Comparison of ENCODE assay signal across 10 cellular contexts in the genomic region with DNA sequence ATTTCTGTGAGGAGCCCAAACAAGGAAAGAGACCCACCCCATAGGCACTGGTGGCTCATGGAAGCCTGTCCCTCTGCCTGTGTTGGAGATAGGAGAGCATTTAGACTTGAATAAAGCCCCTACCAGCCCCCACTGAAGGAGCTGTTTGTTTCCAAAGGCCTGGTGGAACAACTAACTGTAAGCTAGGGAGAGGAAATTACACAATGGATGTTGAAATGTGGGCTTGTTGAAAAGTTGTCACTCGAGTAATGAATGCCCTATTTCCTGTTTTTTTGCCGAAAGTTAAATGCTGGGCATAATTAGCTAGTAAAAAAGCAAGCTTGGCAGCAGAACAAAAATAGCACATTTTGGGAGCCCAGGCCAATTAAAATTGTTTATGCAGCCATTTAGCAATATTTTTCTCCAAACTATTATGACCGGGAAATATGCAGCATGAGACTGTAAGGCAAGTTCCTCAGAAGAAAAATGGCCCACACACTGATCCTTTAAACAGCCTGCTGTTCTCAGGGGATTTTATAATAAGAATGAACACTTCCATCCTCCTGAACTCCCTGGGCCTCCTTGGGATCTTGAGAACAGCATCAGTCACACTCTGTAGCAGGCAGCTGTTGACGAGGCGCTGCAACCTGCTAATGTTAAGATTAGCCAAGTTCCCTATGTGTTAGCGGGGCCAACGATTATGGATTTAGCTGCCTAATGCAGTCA. TPM values are rescaled to one million over a fixed set of nuclear protein-coding genes. Genes with fewer than 3 reads are reported as not detected.
DNase-seq lines count a peak whose midpoint lies in the region; ATAC-seq and TF ChIP-seq lines count a peak whose summit lies in the region.
"Had no signal": no experiment of that assay in that cellular context is flagged by ENCODE, and none has a peak within 500 bp of the region (broad histone marks: within the 10 kb centered on the region; RNA-seq: fewer than 3 reads in every experiment).

No MANE protein-coding gene starts in this region.

- H3K4me3 Mint-ChIP-seq in endothelial cell (ENCODE audit: unreplicated experiment) = no peak overlapping the region
- H3K4me3 Mint-ChIP-seq in natural killer cell treated with Interleukin-12 subunit alpha and Interleukin-12 subunit beta and Interleukin-15 and Interleukin-18, amount 100 ng/mL, for 72 hours = peak overlapping the region; percentile 23
- no peak overlapping the region for H3K4me3 Mint-ChIP-seq in CD8-positive, alpha-beta T cell
- H3K4me3 Mint-ChIP-seq: memory B cell had no signal

- DNase-seq in AML-193 (lab: John Stamatoyannopoulos, UW) = peak; percentile 96
- DNase-seq in NCI-H82 (lab: John Stamatoyannopoulos, UW) = peak; percentile 92
- no peak for DNase-seq in endothelial cell (ENCODE audit: low spot score)
- no peak for DNase-seq in natural killer cell treated with Interleukin-12 subunit alpha and Interleukin-12 subunit beta and Interleukin-15 and Interleukin-18, amount 100 ng/mL, for 72 hours (ENCODE audit: low spot score)
- DNase-seq in CD8-positive, alpha-beta T cell = no peak
- no peak for DNase-seq in activated T-cell treated with anti-CD3 and anti-CD28 coated beads, Interleukin-2, amount 50 U/mL, for 1 hour
- no peak for DNase-seq in H4 (ENCODE audit: low spot score)

- H3K9me3 ChIP-seq in CD8-positive, alpha-beta T cell (ENCODE audit: low read length) = peaks cover 3% of the 10 kb centered on the region

- POLR2A ChIA-PET in CD8-positive, alpha-beta T cell (lab: Charles Lee) = interaction anchor here (0.8 kb wide), 1 partner anchor 12 kb away, joined by 3 read pairs; no protein-coding TSS in a partner anchor

- H3K4me3 ChIP-seq in CD8-positive, alpha-beta T cell (ENCODE audit: low read depth, low read length) = no peak overlapping the region

- peak overlapping the region; percentile 98 for H3K27ac Mint-ChIP-seq in endothelial cell (ENCODE audit: unreplicated experiment)
- H3K27ac Mint-ChIP-seq in natural killer cell treated with Interleukin-12 subunit alpha and Interleukin-12 subunit beta and Interleukin-15 and Interleukin-18, amount 100 ng/mL, for 72 hours = peak overlapping the region; percentile 57 to 62
- H3K27ac Mint-ChIP-seq in CD8-positive, alpha-beta T cell = no peak overlapping the region
- H3K27ac Mint-ChIP-seq: memory B cell had no signal

- H3K9me3 Mint-ChIP-seq in endothelial cell (ENCODE audit: unreplicated experiment) = no peaks in the 10 kb centered on the region
- peaks cover 12% of the 10 kb centered on the region for H3K9me3 Mint-ChIP-seq in natural killer cell treated with Interleukin-12 subunit alpha and Interleukin-12 subunit beta and Interleukin-15 and Interleukin-18, amount 100 ng/mL, for 72 hours
- peaks cover 16% of the 10 kb centered on the region for H3K9me3 Mint-ChIP-seq in CD8-positive, alpha-beta T cell

- CTCF ChIA-PET in CD8-positive, alpha-beta T cell (lab: Charles Lee) = interaction anchor here (0.9 kb wide), 1 partner anchor 72 kb away, joined by 3 read pairs; no protein-coding TSS in a partner anchor

- no peaks in the 10 kb centered on the region for H3K4me1 ChIP-seq in CD8-positive, alpha-beta T cell (ENCODE audit: insufficient read depth, low read length)

- no peak overlapping the region for H3K27ac ChIP-seq in CD8-positive, alpha-beta T cell (ENCODE audit: low read depth, low read length)
- H3K27ac ChIP-seq: C4-2B had no signal

- H3K36me3 Mint-ChIP-seq in endothelial cell (ENCODE audit: low read depth, unreplicated experiment) = peaks cover 13% of the 10 kb centered on the region
- peaks cover 17% of the 10 kb centered on the region for H3K36me3 Mint-ChIP-seq in natural killer cell treated with Interleukin-12 subunit alpha and Interleukin-12 subunit beta and Interleukin-15 and Interleukin-18, amount 100 ng/mL, for 72 hours
- H3K36me3 Mint-ChIP-seq in CD8-positive, alpha-beta T cell = no peaks in the 10 kb centered on the region
- H3K36me3 Mint-ChIP-seq: memory B cell had no signal

- ATAC-seq in natural killer cell treated with Interleukin-12 subunit alpha and Interleukin-12 subunit beta and Interleukin-15 and Interleukin-18, amount 100 ng/mL, for 72 hours = peak; percentile 68 to 87
- no peak for ATAC-seq in CD8-positive, alpha-beta T cell
- ATAC-seq in GM21526 (IDR thresholded peaks at IDR 0.05; ENCODE audit: low FRiP score, unreplicated experiment) = no peak

- H3K27me3 ChIP-seq in CD8-positive, alpha-beta T cell (ENCODE audit: insufficient read depth, low read length) = no peaks in the 10 kb centered on the region

- no peak for TF ChIP-seq CTCF in endothelial cell (IDR thresholded peaks at IDR 0.05; ENCODE audit: unreplicated experiment)
- TF ChIP-seq CTCF in CD8-positive, alpha-beta T cell (IDR thresholded peaks at IDR 0.05) = no peak

- H3K27me3 Mint-ChIP-seq in endothelial cell (ENCODE audit: unreplicated experiment) = peaks cover 10% of the 10 kb centered on the region
- H3K27me3 Mint-ChIP-seq in natural killer cell treated with Interleukin-12 subunit alpha and Interleukin-12 subunit beta and Interleukin-15 and Interleukin-18, amount 100 ng/mL, for 72 hours = peaks cover 7 to 14% of the 10 kb centered on the region in 2 donors
- H3K27me3 Mint-ChIP-seq in CD8-positive, alpha-beta T cell (ENCODE audit: low read depth) = peaks cover 2% of the 10 kb centered on the region

- H3K4me1 Mint-ChIP-seq in endothelial cell (ENCODE audit: unreplicated experiment) = peaks cover 55% of the 10 kb centered on the region
- H3K4me1 Mint-ChIP-seq in natural killer cell treated with Interleukin-12 subunit alpha and Interleukin-12 subunit beta and Interleukin-15 and Interleukin-18, amount 100 ng/mL, for 72 hours (ENCODE audit: low read depth in 2 of 2) = peaks cover 13 to 42% of the 10 kb centered on the region in 2 donors
- peaks cover 2% of the 10 kb centered on the region for H3K4me1 Mint-ChIP-seq in CD8-positive, alpha-beta T cell (ENCODE audit: low read depth)

- no peaks in the 10 kb centered on the region for H3K36me3 ChIP-seq in CD8-positive, alpha-beta T cell (ENCODE audit: insufficient read depth, low read length)

- intact Hi-C loops in CD8-positive, alpha-beta T cell (cut with DNase I, micrococcal nuclease) = no loop called here

RNA-seq across cellular contexts. Expression of a gene that starts 38.6 kb away (rescaled TPM):
- 223 TPM for total RNA-seq in endothelial cell (ENCODE audit: unreplicated experiment)
- total RNA-seq in natural killer cell treated with Interleukin-12 subunit alpha and Interleukin-12 subunit beta and Interleukin-15 and Interleukin-18, amount 100 ng/mL, for 72 hours = not detected
- total RNA-seq in CD8-positive, alpha-beta T cell = not detected
- 1.4 and 1.5 TPM in 2 replicates for total RNA-seq in H4 (2014; rRNA removed; shearing (Covaris generic))

Comparison
In these comparisons a context has a peak if more than half of its experiments do, and no peak if none do; other contexts are left out.
1. DNase-seq: peak in AML-193 (2 of 2) and NCI-H82 (single experiment); none in endothelial cell (single experiment), natural killer cell treated with Interleukin-12 subunit alpha and Interleukin-12 subunit beta and Interleukin-15 and Interleukin-18, amount 100 ng/mL, for 72 hours (single experiment), CD8-positive, alpha-beta T cell (0 of 7), activated T-cell treated with anti-CD3 and anti-CD28 coated beads, Interleukin-2, amount 50 U/mL, for 1 hour (single experiment) and H4 (single experiment).
2. ATAC-seq: peak in natural killer cell treated with Interleukin-12 subunit alpha and Interleukin-12 subunit beta and Interleukin-15 and Interleukin-18, amount 100 ng/mL, for 72 hours (2 of 2); none in CD8-positive, alpha-beta T cell (single experiment) and GM21526 (single experiment).
3. RNA of a gene that starts 38.6 kb away (total RNA-seq): 223 TPM in endothelial cell (single experiment); 1.4 to 1.5 TPM in H4, not detected in natural killer cell treated with Interleukin-12 subunit alpha and Interleukin-12 subunit beta and Interleukin-15 and Interleukin-18, amount 100 ng/mL, for 72 hours and not detected in CD8-positive, alpha-beta T cell; every median in the first group is over 10 times any median in the second.